8 cellular contexts compared by ENCODE assay signal in the genomic region with DNA sequence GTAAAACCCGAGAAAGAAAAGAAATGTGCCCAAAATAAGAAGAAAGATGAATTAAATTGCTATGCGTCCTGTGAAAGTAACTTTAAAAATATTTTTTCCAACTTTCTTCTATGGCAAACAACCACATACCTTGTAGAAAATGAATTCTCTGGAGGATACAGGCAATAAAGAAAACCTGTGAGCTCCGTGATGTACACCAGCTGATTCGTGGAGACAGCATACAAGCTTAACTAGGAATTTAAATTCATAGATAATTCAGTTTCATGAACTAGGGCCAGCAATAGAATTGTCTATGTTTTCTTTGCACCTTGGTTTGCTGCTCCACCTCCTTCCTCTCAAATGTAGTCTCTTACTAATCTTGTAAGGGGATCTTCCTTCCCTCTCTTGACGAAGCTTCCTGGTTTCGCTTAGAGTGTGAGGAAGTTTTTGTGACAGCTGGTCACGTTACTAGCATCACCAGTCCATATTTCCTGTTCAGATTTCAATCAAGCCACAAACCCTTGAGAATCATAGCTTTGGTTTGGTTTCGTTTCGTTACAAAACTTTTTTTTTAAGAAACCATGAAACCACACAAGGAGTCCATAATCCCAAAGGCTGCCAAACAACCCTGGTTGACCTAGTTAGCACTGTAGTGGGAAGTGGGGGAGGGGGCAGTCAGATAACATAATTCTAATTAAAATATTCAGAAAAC. TPM values are rescaled to one million over a fixed set of nuclear protein-coding genes. Genes with fewer than 3 reads are reported as not detected.
DNase-seq lines count a peak whose midpoint lies in the region; ATAC-seq and TF ChIP-seq lines count a peak whose summit lies in the region.

No MANE protein-coding gene starts in this region.

- H3K27me3 ChIP-seq in DND-41 (ENCODE audit: insufficient read depth, low read length, poor library complexity) (no peaks in the 10 kb centered on the region), Panc1 (ENCODE audit: control insufficient read depth, insufficient read depth, low read length) (no peaks in the 10 kb centered on the region), vagina (no peaks in the 10 kb centered on the region)

- TF ChIP-seq CTCF in DND-41 (IDR thresholded peaks at IDR 0.05; ENCODE audit: borderline replicate concordance, extremely low read depth, low read length, poor library complexity, severe bottlenecking), result no peak
- TF ChIP-seq CTCF in Panc1 (IDR thresholded peaks at IDR 0.05), result no peak
- no peak for TF ChIP-seq CTCF in vagina (IDR thresholded peaks at IDR 0.05)

- no peaks in the 10 kb centered on the region for H3K9me3 ChIP-seq in DND-41 (ENCODE audit: insufficient read depth, low read length, severe bottlenecking)
- no peaks in the 10 kb centered on the region for H3K9me3 ChIP-seq in Panc1 (ENCODE audit: control insufficient read depth, insufficient read depth, low read depth, low read length)
- H3K9me3 ChIP-seq in vagina, result no peaks in the 10 kb centered on the region

- no peaks in the 10 kb centered on the region for H3K4me1 Mint-ChIP-seq in central memory CD8-positive, alpha-beta T cell

- H3K9ac ChIP-seq in DND-41 (ENCODE audit: low read depth, low read length), result peak overlapping the region; percentile 38

- POLR2A ChIA-PET in Panc1 (lab: Charles Lee), result no interaction called here

- no peak overlapping the region for H3K27ac Mint-ChIP-seq in central memory CD8-positive, alpha-beta T cell (ENCODE audit: low read depth)

- ATAC-seq in DND-41 (ENCODE audit: insufficient read depth, low read depth) (peak; percentile 98), Panc1 (no peak)
- peak; percentile 86 for ATAC-seq in central memory CD8-positive, alpha-beta T cell (replicated peaks; ENCODE audit: extremely low read depth, poor library complexity, severe bottlenecking)

- no peaks in the 10 kb centered on the region for H3K36me3 ChIP-seq in DND-41 (ENCODE audit: insufficient read depth, low read length)
- no peaks in the 10 kb centered on the region for H3K36me3 ChIP-seq in Panc1 (ENCODE audit: control insufficient read depth, insufficient read depth, low read length)
- H3K36me3 ChIP-seq in vagina, result no peaks in the 10 kb centered on the region

- peaks cover 24% of the 10 kb centered on the region for H3K4me1 ChIP-seq in DND-41 (ENCODE audit: insufficient read depth, low read length)
- H3K4me1 ChIP-seq in Panc1 (ENCODE audit: control insufficient read depth, insufficient read depth, low read length), result no peaks in the 10 kb centered on the region
- H3K4me1 ChIP-seq in vagina, result no peaks in the 10 kb centered on the region

- H3K4me3 ChIP-seq in DND-41 (ENCODE audit: low read depth in 1 of 2, low read length in 2 of 2) (peak overlapping the region; percentile 9 to 49; a peak in 2 of 4 replicates), Panc1 (ENCODE audit: low read depth in 2 of 2, low read length in 2 of 2) (peak overlapping the region; percentile 1 to 42; a peak in 3 of 4 replicates), vagina (no peak overlapping the region)

- H2AFZ ChIP-seq in DND-41 (ENCODE audit: low read depth, low read length), result peak overlapping the region; percentile 73

- H4K20me1 ChIP-seq in DND-41 (ENCODE audit: insufficient read depth, low read length), result no peaks in the 10 kb centered on the region

- no peaks in the 10 kb centered on the region for H3K27me3 Mint-ChIP-seq in central memory CD8-positive, alpha-beta T cell

- H3K27ac ChIP-seq in DND-41 (ENCODE audit: low read length) (peak overlapping the region; percentile 82), Panc1 (ENCODE audit: low read length) (no peak overlapping the region), vagina (no peak overlapping the region)

- CTCF ChIA-PET in Panc1 (lab: Charles Lee), result no interaction called here

- peak overlapping the region; percentile 65 for H3K4me2 ChIP-seq in DND-41 (ENCODE audit: insufficient read depth, low read length)

- no peak for TF ChIP-seq POLR2A in vagina (IDR thresholded peaks at IDR 0.05)

- intact Hi-C loops in Panc1 (cut with micrococcal nuclease; ENCODE audit: unreplicated experiment) (no loop called here), vagina (cut with DNase I) (no loop called here)

- no TSS peak for BruUV-seq in Panc1 (replicated peaks; lab: Mats Ljungman, UMichigan)

- H3K36me3 Mint-ChIP-seq in central memory CD8-positive, alpha-beta T cell (ENCODE audit: insufficient read depth), result peaks cover 3% of the 10 kb centered on the region

- in situ Hi-C loops in Panc1 (cut with HindIII; ENCODE audit: low pct_unique_long_range_greater_than_20kb, low sequenced_read_pairs), result no loop called here

- H3K4me3 Mint-ChIP-seq in central memory CD8-positive, alpha-beta T cell, result peak overlapping the region; percentile 39

- H3K9me3 Mint-ChIP-seq in central memory CD8-positive, alpha-beta T cell, result peaks cover 8% of the 10 kb centered on the region

- DNase-seq in DND-41 (peak; percentile 77), HCEC 1CT (peak; percentile 78), Panc1 (ENCODE audit: low read depth, low spot score) (peak; percentile 13), retina (peak; percentile 10), vagina (ENCODE audit: extremely low spot score in 2 of 2) (no peak), NCI-H345 treated with DMSO at 0.1 percent for 48 hours (lab: John Stamatoyannopoulos, UW; ENCODE audit: unreplicated experiment) (no peak)
- peak in 1 of 2 donors; percentile 12 for DNase-seq in central memory CD8-positive, alpha-beta T cell (ENCODE audit: low spot score in 2 of 2)
- DNase-seq in activated CD4-positive, CD25-positive, alpha-beta regulatory T cell treated with anti-CD3 and anti-CD28 coated beads, Interleukin-2, amount 50 U/mL, for 72 hours, result no peak

- no peaks in the 10 kb centered on the region for H3K79me2 ChIP-seq in DND-41 (ENCODE audit: insufficient read depth, low read length)

RNA-seq across cellular contexts. Expression of a gene that starts 35.8 kb away (rescaled TPM):
- total RNA-seq in Panc1 (2021; ENCODE audit: unreplicated experiment), result not detected
- polyA plus RNA-seq in Panc1 (2012; ENCODE audit: insufficient read length), result 0.16 TPM
- 1.2 TPM for total RNA-seq in vagina

Comparison
In these comparisons a context has a peak if more than half of its experiments do, and no peak if none do; other contexts are left out.
1. DNase-seq: peak in DND-41 (single experiment), HCEC 1CT (single experiment), Panc1 (single experiment) and retina (single experiment); none in activated CD4-positive, CD25-positive, alpha-beta regulatory T cell treated with anti-CD3 and anti-CD28 coated beads, Interleukin-2, amount 50 U/mL, for 72 hours (single experiment), vagina (0 of 2) and NCI-H345 treated with DMSO at 0.1 percent for 48 hours (single experiment).
2. H3K4me3 ChIP-seq: peak in DND-41 (2 of 2) and Panc1 (2 of 2); none in vagina (0 of 2).